In the genomic region with DNA sequence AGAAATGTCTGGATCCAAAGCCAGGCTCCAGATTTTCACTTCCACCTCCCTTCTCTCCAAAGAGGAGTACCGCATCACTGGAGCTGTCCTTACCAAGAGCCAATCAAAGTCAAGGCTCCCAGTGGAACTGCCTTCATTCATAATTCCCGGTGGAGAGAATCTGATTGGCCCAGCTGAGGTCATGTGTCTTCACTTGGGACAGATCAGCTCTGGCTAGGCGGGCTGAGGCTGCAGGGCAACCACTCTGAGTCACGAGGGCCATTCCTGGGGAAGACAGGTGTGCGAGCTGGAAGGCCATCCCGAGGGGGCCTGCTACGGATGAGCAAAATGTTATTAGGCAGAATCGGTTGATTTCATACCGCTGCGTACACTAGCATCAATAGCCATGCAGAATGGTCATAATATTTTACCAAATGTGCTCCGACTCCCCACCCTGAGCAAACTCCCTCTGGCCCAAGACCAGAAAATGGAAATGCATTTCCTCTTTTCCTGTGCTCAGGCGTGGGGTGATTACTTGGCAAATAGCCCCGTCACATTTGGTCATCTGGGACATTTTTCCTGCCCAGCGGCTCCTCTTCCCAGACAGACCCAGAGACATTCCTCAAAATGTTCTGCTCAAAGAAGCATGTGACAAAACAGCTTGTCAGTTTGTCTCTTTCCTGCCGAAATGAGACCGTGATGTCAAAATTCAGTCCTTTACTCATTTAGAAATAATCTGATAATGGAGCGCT, we compare ENCODE assay signal across 18 cellular contexts.
DNase-seq lines count a peak whose midpoint lies in the region; ATAC-seq and TF ChIP-seq lines count a peak whose summit lies in the region.
"Had no signal": no experiment of that assay in that cellular context is flagged by ENCODE, and none has a peak within 500 bp of the region (broad histone marks: within the 10 kb centered on the region; RNA-seq: fewer than 3 reads in every experiment).

No MANE protein-coding gene starts in this region.

- no peak overlapping the region for H3K4me3 Mint-ChIP-seq in glutamatergic neuron (ENCODE audit: unreplicated experiment)
- H3K4me3 Mint-ChIP-seq: mesothelial cell of epicardium had no signal

- intact Hi-C loops in upper lobe of right lung (cut with DNase I): no loop called here

- no peaks in the 10 kb centered on the region for H3K4me1 ChIP-seq in upper lobe of right lung
- H3K4me1 ChIP-seq: BE2C had no signal

- peaks cover 3% of the 10 kb centered on the region for H3K27me3 Mint-ChIP-seq in glutamatergic neuron (ENCODE audit: unreplicated experiment)

- TF ChIP-seq CTCF in glutamatergic neuron (IDR thresholded peaks at IDR 0.05; ENCODE audit: partially characterized antibody, unreplicated experiment): no peak
- no peak for TF ChIP-seq CTCF in upper lobe of right lung (IDR thresholded peaks at IDR 0.05)

- H3K4me1 Mint-ChIP-seq in glutamatergic neuron (ENCODE audit: low read depth, unreplicated experiment): peaks cover 2% of the 10 kb centered on the region

- no peak overlapping the region for H3K27ac ChIP-seq in upper lobe of right lung
- H3K27ac ChIP-seq: neutrophil had no signal

- H3K9me3 Mint-ChIP-seq in glutamatergic neuron (ENCODE audit: unreplicated experiment): peaks cover 2% of the 10 kb centered on the region
- H3K9me3 Mint-ChIP-seq: activated T-helper 2 cell treated with anti-CD3 and anti-CD28 coated beads, Interferon-gamma antibody, Interleukin-2, Interleukin-4, amounts not matched to agents 10 μg/mL and 5 μg/mL and 100 μg/mL, durations not matched to agents 14 hours and 24 hours and 36 hours had no signal

- no peak for ATAC-seq in HG03139 (IDR thresholded peaks at IDR 0.05; ENCODE audit: unreplicated experiment)
- ATAC-seq in upper lobe of right lung: no peak
- no peak for ATAC-seq in HG03469 (IDR thresholded peaks at IDR 0.05; ENCODE audit: unreplicated experiment)
- ATAC-seq: sciatic nerve had no signal

- H3K36me3 Mint-ChIP-seq in glutamatergic neuron (ENCODE audit: unreplicated experiment): no peaks in the 10 kb centered on the region
- H3K36me3 Mint-ChIP-seq: mesothelial cell of epicardium had no signal

- in situ Hi-C loops in ACHN (cut with HindIII; ENCODE audit: low pct_ligation_motif_present, low pct_unique_long_range_greater_than_20kb, low sequenced_read_pairs): no loop called here
- in situ Hi-C loops in G401 (cut with HindIII; ENCODE audit: low sequenced_read_pairs): no loop called here

- no peaks in the 10 kb centered on the region for H3K27me3 ChIP-seq in upper lobe of right lung
- H3K27me3 ChIP-seq: BE2C had no signal

- H3K4me3 ChIP-seq in upper lobe of right lung: no peak overlapping the region

- H3K9me3 ChIP-seq in upper lobe of right lung: no peaks in the 10 kb centered on the region
- H3K9me3 ChIP-seq: BE2C, neutrophil had no signal

- no peak overlapping the region for H3K27ac Mint-ChIP-seq in glutamatergic neuron (ENCODE audit: unreplicated experiment)
- H3K27ac Mint-ChIP-seq: activated T-helper 2 cell treated with anti-CD3 and anti-CD28 coated beads, Interferon-gamma antibody, Interleukin-2, Interleukin-4, amounts not matched to agents 10 μg/mL and 5 μg/mL and 100 μg/mL, durations not matched to agents 14 hours and 24 hours and 36 hours; mesothelial cell of epicardium had no signal

- H3K36me3 ChIP-seq in upper lobe of right lung: no peaks in the 10 kb centered on the region
- H3K36me3 ChIP-seq: BE2C, neutrophil had no signal

- DNase-seq in ACHN (peak; percentile 14), G401 (ENCODE audit: low spot score) (peak; percentile 88), RKO (ENCODE audit: low spot score) (peak; percentile 28), glutamatergic neuron (peak; percentile 49), KG1 (lab: John Stamatoyannopoulos, UW) (no peak), upper lobe of right lung (no peak)
- DNase-seq: amniotic stem cell; BE2C; foreskin melanocyte; MV-4-11; stimulated activated CD4-positive, alpha-beta T cell treated with anti-CD3 and anti-CD28 coated beads, Interleukin-2, amount 100 ng/mL, for 48 hours; stimulated activated CD8-positive, alpha-beta memory T cell treated with anti-CD3 and anti-CD28 coated beads, Interleukin-4, amount 100 ng/mL, for 48 hours had no signal

Comparison
In these comparisons a context has a peak if more than half of its experiments do, and no peak if none do; other contexts are left out.
1. DNase-seq: peak in ACHN (single experiment), G401 (single experiment), RKO (single experiment) and glutamatergic neuron (single experiment); none in KG1 (single experiment) and upper lobe of right lung (single experiment).